In the genomic region with DNA sequence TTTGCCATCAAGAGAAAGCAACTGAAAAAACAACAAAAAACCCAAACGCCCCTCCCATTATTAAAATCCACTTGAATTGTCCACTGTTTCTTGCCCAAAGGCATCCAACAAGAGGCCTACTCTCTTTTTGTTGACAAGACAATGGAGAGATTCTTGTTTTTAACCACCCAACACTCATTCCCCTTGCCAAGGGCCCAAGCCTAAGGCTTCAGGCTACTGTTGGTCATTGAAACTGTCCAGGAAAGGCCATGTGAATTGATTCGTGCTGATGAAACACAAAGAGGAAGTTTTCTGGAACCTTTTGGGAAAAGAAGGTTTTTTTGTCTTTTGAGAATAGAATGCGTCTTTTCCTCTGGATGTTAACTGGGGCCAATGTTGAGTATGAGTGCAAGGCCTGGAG, we compare ENCODE assay signal across 14 cellular contexts.
DNase-seq lines count a peak whose midpoint lies in the region; ATAC-seq, FAIRE-seq and TF ChIP-seq lines count a peak whose summit lies in the region.
"Had no signal": no experiment of that assay in that cellular context is flagged by ENCODE, and none has a peak within 500 bp of the region (broad histone marks: within the 10 kb centered on the region; RNA-seq: fewer than 3 reads in every experiment).

No MANE protein-coding gene starts in this region.

- H3K27ac ChIP-seq in Karpas-422 (ENCODE audit: low read length), result no peak overlapping the region
- H3K27ac ChIP-seq in colonic mucosa, result no peak overlapping the region
- no peak overlapping the region for H3K27ac ChIP-seq in RWPE1
- H3K27ac ChIP-seq: GM23248 had no signal

- DNase-seq in Karpas-422, result no peak
- DNase-seq in frontal cortex (ENCODE audit: low spot score in 2 of 2), result peak in 1 of 2 donors; percentile 28
- peak; percentile 64 for DNase-seq in medulla oblongata (ENCODE audit: extremely low spot score)
- peak; percentile 78 for DNase-seq in putamen (ENCODE audit: low spot score)
- no peak for DNase-seq in colonic mucosa
- DNase-seq in AG20443 (ENCODE audit: low spot score), result no peak
- DNase-seq in RWPE1 (ENCODE audit: low spot score), result no peak
- DNase-seq: Caco-2; CD8-positive, alpha-beta T cell; GM23248; H7; IMR-90 had no signal

- H3K4me1 ChIP-seq in Karpas-422 (ENCODE audit: low read length), result peaks cover 58% of the 10 kb centered on the region
- H3K4me1 ChIP-seq in colonic mucosa, result no peaks in the 10 kb centered on the region
- H3K4me1 ChIP-seq: Caco-2 had no signal

- H3K79me2 ChIP-seq in Karpas-422 (ENCODE audit: low read length), result no peaks in the 10 kb centered on the region

- no peaks in the 10 kb centered on the region for H3K9me2 ChIP-seq in Karpas-422 (replicated peaks; ENCODE audit: insufficient read depth, low read length)

- H3K27me3 ChIP-seq in Karpas-422 (ENCODE audit: low read length), result no peaks in the 10 kb centered on the region
- H3K27me3 ChIP-seq in colonic mucosa, result no peaks in the 10 kb centered on the region

- no peak for TF ChIP-seq CTCF in colonic mucosa (IDR thresholded peaks at IDR 0.05)
- TF ChIP-seq CTCF in RWPE1 (conservative IDR thresholded peaks at IDR 0.05; ENCODE audit: low read depth), result no peak

- no peak overlapping the region for H3K4me3 ChIP-seq in Karpas-422 (ENCODE audit: low read length)
- H3K4me3 ChIP-seq in colonic mucosa, result no peak overlapping the region
- H3K4me3 ChIP-seq: GM23248 had no signal

- H3K36me3 ChIP-seq in Karpas-422 (ENCODE audit: insufficient read depth, low read length) (no peaks in the 10 kb centered on the region), colonic mucosa (no peaks in the 10 kb centered on the region)

- H3K4me2 ChIP-seq in Karpas-422 (ENCODE audit: low read depth, low read length, poor library complexity, severe bottlenecking), result no peak overlapping the region

- H4K20me1 ChIP-seq in Karpas-422 (ENCODE audit: insufficient read depth, low read depth, low read length), result no peaks in the 10 kb centered on the region

- CTCF ChIA-PET in RWPE1 (lab: Yijun Ruan, JAX), result no interaction called here

- POLR2A ChIA-PET in RWPE1 (lab: Yijun Ruan, JAX; ENCODE audit: low non-redundant PET), result no interaction called here

- H3K9me3 ChIP-seq in Karpas-422 (ENCODE audit: low read length) (no peaks in the 10 kb centered on the region), colonic mucosa (no peaks in the 10 kb centered on the region)
- H3K9me3 ChIP-seq: Caco-2 had no signal

- no peak for ATAC-seq in GM21528 (IDR thresholded peaks at IDR 0.05; ENCODE audit: low FRiP score, unreplicated experiment)
- ATAC-seq: CD8-positive, alpha-beta T cell had no signal

- peak; percentile 93 for FAIRE-seq in frontal cortex (lab: Jason Lieb, UNC)
- FAIRE-seq: A204.1 had no signal

- H2AFZ ChIP-seq in Karpas-422 (ENCODE audit: low read length), result peak overlapping the region; percentile 8; the same call in 1 of the 2 replicates
- H2AFZ ChIP-seq: GM23248 had no signal

- no peak overlapping the region for H3K9ac ChIP-seq in Karpas-422 (ENCODE audit: low read length)
- no peak overlapping the region for H3K9ac ChIP-seq in colonic mucosa (ENCODE audit: low read depth in 2 of 2, low read length in 2 of 2)
- H3K9ac ChIP-seq: GM23248 had no signal

- intact Hi-C loops in colonic mucosa (cut with DNase I), result no loop called here

Comparison
In these comparisons a context has a peak if more than half of its experiments do, and no peak if none do; other contexts are left out.
1. DNase-seq: peak in medulla oblongata (single experiment) and putamen (single experiment); none in Karpas-422 (single experiment), colonic mucosa (single experiment), AG20443 (single experiment) and RWPE1 (single experiment).